ENCODE assay signal across 32 cellular contexts in genomic region chr12:98485792-98486347, GRCh38.
"Had no signal": no experiment of that assay in that cellular context is flagged by ENCODE, and none has a peak within 500 bp of the region (broad histone marks: within the 10 kb centered on the region; RNA-seq: fewer than 3 reads in every experiment).

No MANE protein-coding gene starts in this region.

- H3K9ac ChIP-seq: KMS-11 had no signal

- H3K9me3 ChIP-seq: ascending aorta, Peyer's patch, SJSA1 had no signal

- H3K36me3 ChIP-seq: ascending aorta, cardiac muscle cell, Peyer's patch, SJSA1, WERI-Rb-1 had no signal

- H3K4me3 ChIP-seq: ascending aorta, cardiac muscle cell, Peyer's patch, SJSA1 had no signal

- H3K4me1 ChIP-seq: Peyer's patch had no signal

- H3K27me3 ChIP-seq: ascending aorta, cardiac muscle cell, Peyer's patch, SJSA1 had no signal

- H3K27ac ChIP-seq: ascending aorta, cardiac muscle cell, KMS-11, Peyer's patch, SJSA1, WERI-Rb-1 had no signal

- H3K4me2 ChIP-seq: KMS-11 had no signal

- DNase-seq: activated CD4-positive, alpha-beta memory T cell treated with anti-CD3 and anti-CD28 coated beads, Interleukin-2, amount 10 ng/mL, durations not matched to agents 7 days and 5 days; activated CD4-positive, alpha-beta T cell treated with anti-CD3 and anti-CD28 coated beads for 1 hour; activated CD4-positive, alpha-beta T cell treated with anti-CD3 and anti-CD28 coated beads for 48 hours; activated CD4-positive, CD25-positive, alpha-beta regulatory T cell; activated CD8-positive, alpha-beta memory T cell treated with anti-CD3 and anti-CD28 coated beads for 24 hours; activated CD8-positive, alpha-beta memory T cell treated with anti-CD3 and anti-CD28 coated beads, Interleukin-2, amount 10 ng/mL, durations not matched to agents 7 days and 5 days; activated CD8-positive, alpha-beta memory T cell treated with anti-CD3 and anti-CD28 coated beads, Interleukin-2, amount 50 U/mL, for 48 hours; activated effector memory CD4-positive, alpha-beta T cell treated with anti-CD3 and anti-CD28 coated beads, Interleukin-2, amount 50 U/mL, for 16 hours; activated naive CD4-positive, alpha-beta T cell; activated naive CD4-positive, alpha-beta T cell treated with anti-CD3 and anti-CD28 coated beads, Interleukin-2, amount 50 U/mL, for 16 hours; activated naive CD8-positive, alpha-beta T cell treated with anti-CD3 and anti-CD28 coated beads for 36 hours; activated T-cell treated with anti-CD3 and anti-CD28 coated beads, Interleukin-2, amount 50 U/mL, for 48 hours; MM.1S; MV-4-11; NCI-H1092; NCI-H1436 treated with DMSO at 0.1 percent for 48 hours; NCI-H187 treated with DMSO at 0.1 percent for 48 hours; NCI-H2081; NCI-H345; NCI-H524 treated with DMSO at 0.1 percent for 48 hours; NCI-H748 treated with DMSO at 0.1 percent for 48 hours; NK-92 treated with Interleukin-12 subunit alpha and Interleukin-12 subunit beta, amount 100 ng/mL, for 24 hours; PC-3; Peyer's patch; RPMI8226; SHP77 treated with DMSO at 0.1 percent for 48 hours; T1000; WERI-Rb-1 had no signal

- ATAC-seq: activated CD8-positive, alpha-beta memory T cell treated with anti-CD3 and anti-CD28 coated beads, Interleukin-2, amount 10 ng/mL, durations not matched to agents 7 days and 5 days; PC-3 had no signal
